ENCODE assay signal across 16 cellular contexts in genomic region chr6:43873806-43874714, GRCh38.
A peak's percentile ranks its signal among the peaks of the same experiment; 100 is the strongest.
DNase-seq lines count a peak whose midpoint lies in the region; ATAC-seq and TF ChIP-seq lines count a peak whose summit lies in the region.
"Had no signal": no experiment of that assay in that cellular context is flagged by ENCODE, and none has a peak within 500 bp of the region (broad histone marks: within the 10 kb centered on the region; RNA-seq: fewer than 3 reads in every experiment).

No MANE protein-coding gene starts in this region.

- H3K4me1 Mint-ChIP-seq in nephron progenitor cell = peaks cover 72% of the 10 kb centered on the region
- H3K4me1 Mint-ChIP-seq: activated T-helper 17 cell treated with anti-CD3 and anti-CD28 coated beads, Interleukin-2, amount 50 U/mL, for 72 hours had no signal

- peaks cover 61% of the 10 kb centered on the region for H3K27me3 Mint-ChIP-seq in nephron progenitor cell (ENCODE audit: low read depth, poor library complexity)
- H3K27me3 Mint-ChIP-seq: activated CD4-positive, alpha-beta memory T cell treated with anti-CD3 and anti-CD28 coated beads for 36 hours had no signal

- H3K4me3 Mint-ChIP-seq in nephron progenitor cell = no peak overlapping the region
- H3K4me3 Mint-ChIP-seq: activated CD4-positive, alpha-beta memory T cell treated with anti-CD3 and anti-CD28 coated beads for 36 hours; activated T-helper 17 cell treated with anti-CD3 and anti-CD28 coated beads, Interleukin-2, amount 50 U/mL, for 72 hours had no signal

- H3K36me3 Mint-ChIP-seq in nephron progenitor cell (ENCODE audit: low read depth) = no peaks in the 10 kb centered on the region
- H3K36me3 Mint-ChIP-seq: activated CD4-positive, alpha-beta memory T cell treated with anti-CD3 and anti-CD28 coated beads for 36 hours had no signal

- no peak overlapping the region for H2AFZ ChIP-seq in PC-3 (ENCODE audit: low read length)

- no peaks in the 10 kb centered on the region for H3F3A ChIP-seq in PC-3 (ENCODE audit: low read length, unreplicated experiment)

- POLR2A ChIA-PET in PC-3 (lab: Charles Lee; ENCODE audit: unreplicated experiment) = interaction anchor here (0.5 kb wide), 1 partner anchor 41 kb away, joined by 3 read pairs; no protein-coding TSS in a partner anchor
- POLR2A ChIA-PET in RWPE1 (lab: Yijun Ruan, JAX; ENCODE audit: low non-redundant PET) = no interaction called here

- H3K36me3 ChIP-seq in PC-3 (ENCODE audit: low read depth, low read length) = no peaks in the 10 kb centered on the region
- H3K36me3 ChIP-seq: uterus had no signal

- DNase-seq in DMS53 (lab: John Stamatoyannopoulos, UW) = peak; percentile 95
- peak; percentile 99 for DNase-seq in NCI-H146 (lab: John Stamatoyannopoulos, UW)
- DNase-seq in PC-3 = peak; percentile 35
- peak; percentile 41 for DNase-seq in nephron progenitor cell
- no peak for DNase-seq in RWPE1 (ENCODE audit: low spot score)
- DNase-seq in T-helper 9 cell = no peak
- DNase-seq: activated CD4-positive, alpha-beta memory T cell treated with anti-CD3 and anti-CD28 coated beads for 36 hours; anterior cingulate cortex; KBM-7; NCI-H226; RPMI8226; stimulated activated CD4-positive, alpha-beta T cell treated with anti-CD3 and anti-CD28 coated beads, Interleukin-15, amount 100 ng/mL, for 24 hours; uterus had no signal

- no peak overlapping the region for H3K9ac ChIP-seq in PC-3 (ENCODE audit: low read length)

- no peaks in the 10 kb centered on the region for H3K9me3 Mint-ChIP-seq in nephron progenitor cell
- H3K9me3 Mint-ChIP-seq: activated CD4-positive, alpha-beta memory T cell treated with anti-CD3 and anti-CD28 coated beads for 36 hours; activated T-helper 17 cell treated with anti-CD3 and anti-CD28 coated beads, Interleukin-2, amount 50 U/mL, for 72 hours had no signal

- H3K4me2 ChIP-seq in PC-3 (ENCODE audit: low read length) = 0 out of 2 replicates have a peak overlapping the region, but pooled peaks have one; percentile 8

- H3K9me3 ChIP-seq in PC-3 (ENCODE audit: low read length) = no peaks in the 10 kb centered on the region
- H3K9me3 ChIP-seq: uterus had no signal

- no peaks in the 10 kb centered on the region for H4K20me1 ChIP-seq in PC-3 (ENCODE audit: low read length)

- intact Hi-C loops in PC-3 (cut with micrococcal nuclease) = no loop called here

- BruUV-seq in PC-3 (replicated peaks; lab: Mats Ljungman, UMichigan) = no TSS peak

- no peaks in the 10 kb centered on the region for H3K79me2 ChIP-seq in PC-3 (ENCODE audit: low read length)

- peak overlapping the region; percentile 23 for H3K27ac Mint-ChIP-seq in nephron progenitor cell
- H3K27ac Mint-ChIP-seq: activated CD4-positive, alpha-beta memory T cell treated with anti-CD3 and anti-CD28 coated beads for 36 hours; activated T-helper 17 cell treated with anti-CD3 and anti-CD28 coated beads, Interleukin-2, amount 50 U/mL, for 72 hours had no signal

- peak; percentile 46; the same call in 1 of the 2 replicates for ATAC-seq in PC-3
- no peak for ATAC-seq in GM18520 (IDR thresholded peaks at IDR 0.05; ENCODE audit: unreplicated experiment)
- ATAC-seq in HG02623 (IDR thresholded peaks at IDR 0.05; ENCODE audit: unreplicated experiment) = no peak
- ATAC-seq: activated T-helper 17 cell treated with anti-CD3 and anti-CD28 coated beads, Interleukin-2, amount 50 U/mL, for 72 hours had no signal

- no peak for TF ChIP-seq CTCF in PC-3 (conservative IDR thresholded peaks at IDR 0.05; ENCODE audit: low read depth, low read length)
- no peak for TF ChIP-seq CTCF in nephron progenitor cell (IDR thresholded peaks at IDR 0.05)
- no peak for TF ChIP-seq CTCF in RWPE1 (conservative IDR thresholded peaks at IDR 0.05; ENCODE audit: low read depth)

- peaks cover 13% of the 10 kb centered on the region for H3K4me1 ChIP-seq in PC-3 (ENCODE audit: insufficient read depth, low read length)

- no peak overlapping the region for H3K4me3 ChIP-seq in PC-3 (ENCODE audit: low read length)
- H3K4me3 ChIP-seq: uterus had no signal

- H3K27me3 ChIP-seq in PC-3 (ENCODE audit: low read length) = no peaks in the 10 kb centered on the region
- H3K27me3 ChIP-seq: uterus had no signal

- CTCF ChIA-PET in PC-3 (lab: Charles Lee) = no interaction called here
- CTCF ChIA-PET in RWPE1 (lab: Yijun Ruan, JAX) = no interaction called here

- no peak overlapping the region for H3K27ac ChIP-seq in PC-3 (ENCODE audit: low read length)
- H3K27ac ChIP-seq in RWPE1 = no peak overlapping the region
- H3K27ac ChIP-seq: uterus had no signal

- H3K9me2 ChIP-seq in PC-3 (replicated peaks; ENCODE audit: low read length) = no peaks in the 10 kb centered on the region

Comparison
In these comparisons a context has a peak if more than half of its experiments do, and no peak if none do; other contexts are left out.
1. DNase-seq: peak in DMS53 (single experiment), NCI-H146 (single experiment), PC-3 (single experiment) and nephron progenitor cell (single experiment); none in RWPE1 (single experiment) and T-helper 9 cell (single experiment).